1 cellular context compared by ENCODE assay signal in genomic region chr3:120622870-120623718, GRCh38.
TF ChIP-seq lines count a peak whose summit lies in the region.

No MANE protein-coding gene starts in this region.

TF ChIP-seq in K562, 482 proteins besides CTCF, POLR2A, EP300 and RAD21 (continued from another document and continues in another):
- 0 out of 2 replicates have a peak, but pooled peaks have one; percentile 11 for TF ChIP-seq MYC (IDR thresholded peaks at IDR 0.05; ENCODE audit: low read depth, low read length)
- TF ChIP-seq MYC (CRISPR knock-in tag; IDR thresholded peaks at IDR 0.05; ENCODE audit: borderline replicate concordance, low read depth), result no peak
- peak; percentile 51; the same call in 1 of the 2 replicates for TF ChIP-seq CREB3L1 (IDR thresholded peaks at IDR 0.05; ENCODE audit: borderline replicate concordance, low read depth)
- no peak for TF ChIP-seq ATF1 (CRISPR knock-in tag; IDR thresholded peaks at IDR 0.05)
- peak; percentile 76 for TF ChIP-seq ATF1 (tag; IDR thresholded peaks at IDR 0.05)
- no peak for TF ChIP-seq PBX2 (CRISPR knock-in tag; IDR thresholded peaks at IDR 0.05; ENCODE audit: low read depth)
- no peak for TF ChIP-seq PBX2 (tag; conservative IDR thresholded peaks at IDR 0.05; ENCODE audit: low read depth)
- TF ChIP-seq L3MBTL2 (IDR thresholded peaks at IDR 0.05), result peak; percentile 27; the same call in 1 of the 2 replicates
- 0 out of 2 replicates have a peak, but pooled peaks have one; percentile 35 for TF ChIP-seq ARID2 (IDR thresholded peaks at IDR 0.05)
- no peak for TF ChIP-seq POLR3G (IDR thresholded peaks at IDR 0.05; ENCODE audit: extremely low read depth, insufficient read length, insufficient replicate concordance)
- no peak for TF ChIP-seq ZNF143 (CRISPR knock-in tag; IDR thresholded peaks at IDR 0.05)
- TF ChIP-seq SMARCE1 (IDR thresholded peaks at IDR 0.05), result peak; percentile 77
- TF ChIP-seq NRF1 (conservative IDR thresholded peaks at IDR 0.05 in 1 of 2, IDR thresholded peaks at IDR 0.05 in 1 of 2), result peak in 1 of 2 experiments; percentile 44; a peak in 2 of 4 replicates
- no peak for TF ChIP-seq E2F3 (CRISPR knock-in tag; IDR thresholded peaks at IDR 0.05)
- no peak for TF ChIP-seq PREB (CRISPR knock-in tag; IDR thresholded peaks at IDR 0.05)
- no peak for TF ChIP-seq ZNF253 (CRISPR knock-in tag; conservative IDR thresholded peaks at IDR 0.05)
- no peak for TF ChIP-seq HES1 (IDR thresholded peaks at IDR 0.05; ENCODE audit: low read depth)
- TF ChIP-seq MBD2 (IDR thresholded peaks at IDR 0.05; ENCODE audit: borderline replicate concordance, low read depth), result no peak
- no peak for TF ChIP-seq TFE3 (CRISPR knock-in tag; IDR thresholded peaks at IDR 0.05)
- no peak for TF ChIP-seq NFE2L1 (tag; IDR thresholded peaks at IDR 0.05; ENCODE audit: borderline replicate concordance, low read depth)
- 0 out of 2 replicates have a peak, but pooled peaks have one; percentile 14 for TF ChIP-seq POLR2H (tag; IDR thresholded peaks at IDR 0.05; ENCODE audit: low read depth)
- peak; percentile 95 for TF ChIP-seq FOSL1 (tag; conservative IDR thresholded peaks at IDR 0.05)
- no peak for TF ChIP-seq ZC3H8 (IDR thresholded peaks at IDR 0.05)
- TF ChIP-seq RBBP5 (IDR thresholded peaks at IDR 0.05; ENCODE audit: borderline replicate concordance, insufficient read depth, low read length, poor library complexity, severe bottlenecking), result no peak
- TF ChIP-seq PRDM10 (IDR thresholded peaks at IDR 0.05; ENCODE audit: partially characterized antibody), result peak; percentile 96
- TF ChIP-seq MEF2D (tag; conservative IDR thresholded peaks at IDR 0.05; ENCODE audit: low read depth), result no peak
- TF ChIP-seq ZNF280A (IDR thresholded peaks at IDR 0.05; ENCODE audit: low read depth, partially characterized antibody), result no peak
- peak in 1 of 2 experiments; percentile 26; a peak in 1 of 4 replicates for TF ChIP-seq MNT (conservative IDR thresholded peaks at IDR 0.05)
- no peak for TF ChIP-seq ZNF696 (CRISPR knock-in tag; conservative IDR thresholded peaks at IDR 0.05)
- peak; percentile 78 for TF ChIP-seq EP400 (IDR thresholded peaks at IDR 0.05)
- no peak for TF ChIP-seq SRSF3 (IDR thresholded peaks at IDR 0.05; ENCODE audit: insufficient read depth, low read length)
- no peak for TF ChIP-seq HMGN3 (IDR thresholded peaks at IDR 0.05; ENCODE audit: borderline replicate concordance, extremely low read depth, insufficient read length, low read depth, low read length)
- no peak for TF ChIP-seq PHB (CRISPR knock-in tag; IDR thresholded peaks at IDR 0.05)
- 0 out of 2 replicates have a peak, but pooled peaks have one; percentile 53 for TF ChIP-seq CC2D1A (IDR thresholded peaks at IDR 0.05)
- TF ChIP-seq ZNF449 (CRISPR knock-in tag; IDR thresholded peaks at IDR 0.05), result no peak
- peak; percentile 77 to 87; a peak in 3 of 4 replicates for TF ChIP-seq TRIM24 (IDR thresholded peaks at IDR 0.05)
- peak; percentile 70 for TF ChIP-seq MAFG (tag; conservative IDR thresholded peaks at IDR 0.05)
- TF ChIP-seq ZFP36 (IDR thresholded peaks at IDR 0.05; ENCODE audit: low read depth, low read length, partially characterized antibody), result no peak
- TF ChIP-seq ATF3 (IDR thresholded peaks at IDR 0.05), result peak; percentile 92
- no peak for TF ChIP-seq ATF3 (CRISPR knock-in tag; conservative IDR thresholded peaks at IDR 0.05)
